ENCODE assay signal across 21 cellular contexts in genomic region chr1:238223067-238223640, GRCh38.
A peak's percentile ranks its signal among the peaks of the same experiment; 100 is the strongest.
DNase-seq lines count a peak whose midpoint lies in the region; TF ChIP-seq lines count a peak whose summit lies in the region.
"Had no signal": no experiment of that assay in that cellular context is flagged by ENCODE, and none has a peak within 500 bp of the region (broad histone marks: within the 10 kb centered on the region; RNA-seq: fewer than 3 reads in every experiment).

No MANE protein-coding gene starts in this region.

- intact Hi-C loops in ovary (cut with DNase I): no loop called here

- TF ChIP-seq POLR2A in ovary (IDR thresholded peaks at IDR 0.05): no peak

- no peaks in the 10 kb centered on the region for H3K36me3 ChIP-seq in adipocyte (ENCODE audit: control insufficient read depth, insufficient read depth, low read length, severe bottlenecking)
- H3K36me3 ChIP-seq in ovary: no peaks in the 10 kb centered on the region

- H3K9ac ChIP-seq in adipocyte (ENCODE audit: low read length): no peak overlapping the region

- DNase-seq in ACHN (peak; percentile 25), HPDE6-E6E7 (ENCODE audit: extremely low spot score) (peak; percentile 32), adipocyte (ENCODE audit: low read depth) (peak; percentile 63), glomerular visceral epithelial cell (ENCODE audit: extremely low spot score) (peak; percentile 51), cerebellum (ENCODE audit: low spot score) (no peak), HUDEP-2 (lab: John Stamatoyannopoulos, UW; ENCODE audit: unreplicated experiment in 76 of 76) (no peak), ovary (no peak)
- DNase-seq in activated CD8-positive, alpha-beta memory T cell treated with anti-CD3 and anti-CD28 coated beads for 24 hours: no peak
- DNase-seq: activated CD4-positive, CD25-positive, alpha-beta regulatory T cell; activated CD8-positive, alpha-beta T cell treated with anti-CD3 and anti-CD28 coated beads, Interleukin-2, amount 10 ng/mL, durations not matched to agents 7 days and 5 days; activated naive CD4-positive, alpha-beta T cell treated with anti-CD3 and anti-CD28 coated beads, Interleukin-2, amount 10 ng/mL, durations not matched to agents 7 days and 5 days; activated T-cell treated with anti-CD3 and anti-CD28 coated beads, Interleukin-2, amount 50 U/mL, for 48 hours; CD4-positive, CD25-positive, alpha-beta regulatory T cell; DMS53; left colon; NCI-H1105 treated with DMSO at 0.1 percent for 48 hours; NCI-H2107; NCI-H526 treated with DMSO at 0.1 percent for 48 hours; psoas muscle; stimulated activated CD4-positive, alpha-beta T cell treated with anti-CD3 and anti-CD28 coated beads, Interleukin-12 subunit alpha, Interleukin-12 subunit beta, amount 100 ng/mL, for 4 hours; stimulated activated CD8-positive, alpha-beta memory T cell treated with anti-CD3 and anti-CD28 coated beads, Interleukin-4, amount 100 ng/mL, for 48 hours had no signal

- H3K4me3 ChIP-seq in adipocyte (ENCODE audit: low read length) (no peak overlapping the region), ovary (no peak overlapping the region)
- H3K4me3 ChIP-seq: psoas muscle had no signal

- H3K27ac ChIP-seq in ovary: no peak overlapping the region
- H3K27ac ChIP-seq: psoas muscle had no signal

- H3K9me3 ChIP-seq in adipocyte (ENCODE audit: control insufficient read depth, low read length) (no peaks in the 10 kb centered on the region), ovary (no peaks in the 10 kb centered on the region)
- H3K9me3 ChIP-seq: psoas muscle had no signal

- 76 to 79% (median 77%) methylated on average over 3 of the region's 3 CpGs for WGBS in ovary, 3 donors

- no peak for TF ChIP-seq CTCF in ovary (IDR thresholded peaks at IDR 0.05)

- H3K4me1 ChIP-seq in adipocyte (ENCODE audit: control insufficient read depth, insufficient read depth, low read length) (no peaks in the 10 kb centered on the region), ovary (ENCODE audit: insufficient read depth) (no peaks in the 10 kb centered on the region)
- H3K4me1 ChIP-seq: psoas muscle had no signal

- no peak for TF ChIP-seq EP300 in ovary (IDR thresholded peaks at IDR 0.05)

- in situ Hi-C loops in ACHN (cut with HindIII; ENCODE audit: low pct_ligation_motif_present, low pct_unique_long_range_greater_than_20kb, low sequenced_read_pairs): no loop called here

- H3K27me3 ChIP-seq in adipocyte (replicated peaks; ENCODE audit: control insufficient read depth, insufficient read depth, low read length): no peaks in the 10 kb centered on the region
- no peaks in the 10 kb centered on the region for H3K27me3 ChIP-seq in ovary

Comparison
In these comparisons a context has a peak if more than half of its experiments do, and no peak if none do; other contexts are left out.
1. DNase-seq: peak in ACHN (single experiment), HPDE6-E6E7 (single experiment), adipocyte (single experiment) and glomerular visceral epithelial cell (single experiment); none in cerebellum (single experiment), HUDEP-2 (0 of 76), ovary (0 of 5) and activated CD8-positive, alpha-beta memory T cell treated with anti-CD3 and anti-CD28 coated beads for 24 hours (single experiment).